Comparison of ENCODE assay signal across 12 cellular contexts in the genomic region with DNA sequence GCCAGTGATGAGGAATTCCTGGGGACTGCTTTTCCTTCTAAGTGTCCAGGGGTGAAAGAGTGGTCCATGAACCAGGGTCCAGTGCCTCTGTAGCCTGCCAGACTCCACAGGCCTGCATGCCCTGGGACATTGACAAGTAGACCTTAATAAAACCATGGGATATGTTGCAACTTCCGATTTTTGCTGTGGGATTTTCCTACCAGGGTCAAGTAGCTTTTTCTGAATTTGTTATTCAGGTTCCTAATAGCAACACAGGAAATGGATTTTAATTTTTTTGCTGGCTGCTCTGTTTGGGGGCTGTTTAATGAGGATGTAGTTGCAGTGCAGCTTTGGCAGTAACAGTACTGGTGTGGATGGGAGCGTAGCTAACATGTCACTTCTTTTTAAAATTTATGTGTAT. TPM values are rescaled to one million over a fixed set of nuclear protein-coding genes. Genes with fewer than 3 reads are reported as not detected.
DNase-seq lines count a peak whose midpoint lies in the region; ATAC-seq and TF ChIP-seq lines count a peak whose summit lies in the region.
"Had no signal": no experiment of that assay in that cellular context is flagged by ENCODE, and none has a peak within 500 bp of the region (broad histone marks: within the 10 kb centered on the region; RNA-seq: fewer than 3 reads in every experiment).

No MANE protein-coding gene starts in this region.

- H3K56ac ChIP-seq in IMR-90 (ENCODE audit: extremely low read depth, insufficient read depth, low read length) = no peak overlapping the region

- H3K9ac ChIP-seq in IMR-90 (ENCODE audit: low read depth, low read length) = no peak overlapping the region

- no peak for ATAC-seq in IMR-90 (ENCODE audit: low read depth)
- peak; percentile 28 to 34 for ATAC-seq in lower lobe of right lung
- ATAC-seq in stimulated activated memory B cell treated with anti-CD40 and anti-IgM and Interleukin-4, amounts not matched to agents 10 μg/mL and 1 μg/mL and 100 μg/mL, for 72 hours = no peak
- ATAC-seq in GM18519 (IDR thresholded peaks at IDR 0.05; ENCODE audit: low FRiP score, unreplicated experiment) = no peak

- TF ChIP-seq POLR2A in IMR-90 (IDR thresholded peaks at IDR 0.05; ENCODE audit: low read depth, low read length) (no peak), breast epithelium (IDR thresholded peaks at IDR 0.05) (no peak)

- POLR2A ChIA-PET in IMR-90 (lab: Charles Lee; ENCODE audit: unreplicated experiment) = no interaction called here

- H4K20me1 ChIP-seq in IMR-90 (ENCODE audit: insufficient read depth, low read length) = peaks cover 75% of the 10 kb centered on the region

- no peak overlapping the region for H2AK5ac ChIP-seq in IMR-90 (ENCODE audit: low read depth, low read length)

- peaks cover 3% of the 10 kb centered on the region; the same call in 1 of the 2 replicates for H3K27me3 ChIP-seq in IMR-90 (ENCODE audit: control insufficient read depth, insufficient read depth, low read length)
- no peaks in the 10 kb centered on the region for H3K27me3 ChIP-seq in breast epithelium
- H3K27me3 ChIP-seq in lower lobe of right lung (ENCODE audit: low read depth) = no peaks in the 10 kb centered on the region

- no peak overlapping the region for H4K91ac ChIP-seq in IMR-90 (ENCODE audit: insufficient read depth, low read depth, low read length)

- CTCF ChIA-PET in IMR-90 (lab: Yijun Ruan, JAX) = no interaction called here

- peaks cover 53% of the 10 kb centered on the region for H3K4me1 Mint-ChIP-seq in stimulated activated memory B cell treated with anti-CD40 and anti-IgM and Interleukin-4, amounts not matched to agents 10 μg/mL and 1 μg/mL and 100 μg/mL, for 72 hours

- H2BK15ac ChIP-seq in IMR-90 (ENCODE audit: low read depth, low read length) = no peak overlapping the region

- H2AK9ac ChIP-seq in IMR-90 (replicated peaks; ENCODE audit: low read depth, low read length, poor library complexity) = no peak overlapping the region

- no peak overlapping the region for H2BK20ac ChIP-seq in IMR-90 (ENCODE audit: low read depth, low read length)

- no peak overlapping the region for H3K27ac ChIP-seq in IMR-90 (ENCODE audit: insufficient read depth, low read length)
- peak overlapping the region; percentile 54 to 96 for H3K27ac ChIP-seq in breast epithelium
- H3K27ac ChIP-seq in lower lobe of right lung = peak overlapping the region; percentile 47

- no peak overlapping the region for H3K4me2 ChIP-seq in IMR-90 (ENCODE audit: low read depth, low read length)

- TF ChIP-seq CTCF in IMR-90 (conservative IDR thresholded peaks at IDR 0.05; ENCODE audit: low read depth, low read length) (no peak), breast epithelium (IDR thresholded peaks at IDR 0.05) (no peak), lower lobe of right lung (IDR thresholded peaks at IDR 0.05) (no peak)

- H4K5ac ChIP-seq in IMR-90 (ENCODE audit: low read depth, low read length) = no peak overlapping the region

- no peak for TF ChIP-seq RAD21 in IMR-90 (IDR thresholded peaks at IDR 0.05; ENCODE audit: low read length)

- peaks cover 42 to 48% of the 10 kb centered on the region in 2 experiments for H3K79me1 ChIP-seq in IMR-90 (ENCODE audit: low read depth in 1 of 2, low read length in 2 of 2)

- peak; percentile 23 for DNase-seq in IMR-90
- no peak for DNase-seq in breast epithelium (ENCODE audit: low spot score in 2 of 2)
- no peak for DNase-seq in lower lobe of right lung
- DNase-seq in NCI-H226 = no peak
- no peak for DNase-seq in NCI-H1417 treated with DMSO at 0.1 percent for 48 hours (lab: John Stamatoyannopoulos, UW)
- DNase-seq in NCI-H748 (lab: John Stamatoyannopoulos, UW; ENCODE audit: unreplicated experiment) = no peak
- DNase-seq: activated naive CD8-positive, alpha-beta T cell treated with anti-CD3 and anti-CD28 coated beads, Interleukin-2, amount 10 ng/mL, durations not matched to agents 7 days and 5 days; Caco-2; NCI-H510A had no signal

- no peak overlapping the region for H2BK120ac ChIP-seq in IMR-90 (ENCODE audit: low read depth, low read length)

- H3K9me3 Mint-ChIP-seq in stimulated activated memory B cell treated with anti-CD40 and anti-IgM and Interleukin-4, amounts not matched to agents 10 μg/mL and 1 μg/mL and 100 μg/mL, for 72 hours = peaks cover 8% of the 10 kb centered on the region

- H3K4me3 Mint-ChIP-seq in stimulated activated memory B cell treated with anti-CD40 and anti-IgM and Interleukin-4, amounts not matched to agents 10 μg/mL and 1 μg/mL and 100 μg/mL, for 72 hours = no peak overlapping the region
- H3K4me3 Mint-ChIP-seq: activated naive CD8-positive, alpha-beta T cell treated with anti-CD3 and anti-CD28 coated beads, Interleukin-2, amount 10 ng/mL, durations not matched to agents 7 days and 5 days had no signal

- peaks cover 14% of the 10 kb centered on the region for H3K9me1 ChIP-seq in IMR-90 (ENCODE audit: insufficient read depth, low read length)

- H3K9me3 ChIP-seq in IMR-90 (ENCODE audit: control insufficient read depth, insufficient read depth, low read length) (no peaks in the 10 kb centered on the region), breast epithelium (no peaks in the 10 kb centered on the region), lower lobe of right lung (no peaks in the 10 kb centered on the region)
- H3K9me3 ChIP-seq: Caco-2 had no signal

- H3K4ac ChIP-seq in IMR-90 (ENCODE audit: low read depth, low read length) = no peak overlapping the region

- in situ Hi-C loops in IMR-90 (cut with MboI; ENCODE audit: low sequenced_read_pairs) = no loop called here

- H2BK5ac ChIP-seq in IMR-90 (ENCODE audit: low read depth, low read length, poor library complexity, severe bottlenecking) = no peak overlapping the region

- peaks cover 39% of the 10 kb centered on the region for H3K36me3 Mint-ChIP-seq in stimulated activated memory B cell treated with anti-CD40 and anti-IgM and Interleukin-4, amounts not matched to agents 10 μg/mL and 1 μg/mL and 100 μg/mL, for 72 hours

- H4K8ac ChIP-seq in IMR-90 (ENCODE audit: low read depth in 2 of 2, low read length in 2 of 2) = no peak overlapping the region

- peak overlapping the region; percentile 6 for H3K27ac Mint-ChIP-seq in stimulated activated memory B cell treated with anti-CD40 and anti-IgM and Interleukin-4, amounts not matched to agents 10 μg/mL and 1 μg/mL and 100 μg/mL, for 72 hours
- H3K27ac Mint-ChIP-seq: activated naive CD8-positive, alpha-beta T cell treated with anti-CD3 and anti-CD28 coated beads, Interleukin-2, amount 10 ng/mL, durations not matched to agents 7 days and 5 days had no signal

- intact Hi-C loops in IMR-90 (cut with micrococcal nuclease) = no loop called here
- intact Hi-C loops in breast epithelium (cut with DNase I; ENCODE audit: low total_unique reads) = no loop called here
- intact Hi-C loops in lower lobe of right lung (cut with DNase I) = no loop called here

- H3K18ac ChIP-seq in IMR-90 (ENCODE audit: low read depth, low read length) = no peak overlapping the region

- WGBS in IMR-90 (ENCODE audit: extremely low coverage in 2 of 2, insufficient read length in 1 of 2), 2 experiments = no CpG with 5 or more reads among the region's 2 CpGs

- H3K4me1 ChIP-seq in IMR-90 (ENCODE audit: control insufficient read depth, insufficient read depth, low read length) (peaks cover 16% of the 10 kb centered on the region), breast epithelium (peaks cover 29 to 31% of the 10 kb centered on the region in 2 donors), lower lobe of right lung (peaks cover 63% of the 10 kb centered on the region)

- H3K36me3 ChIP-seq in IMR-90 (ENCODE audit: control insufficient read depth, insufficient read depth, low read length) = peaks cover 2% of the 10 kb centered on the region; the same call in 1 of the 2 replicates
- H3K36me3 ChIP-seq in breast epithelium = no peaks in the 10 kb centered on the region
- peaks cover 5% of the 10 kb centered on the region for H3K36me3 ChIP-seq in lower lobe of right lung

- H3K4me3 ChIP-seq in IMR-90 (ENCODE audit: insufficient read depth, low read depth, low read length) = no peak overlapping the region
- H3K4me3 ChIP-seq in breast epithelium = peak overlapping the region in 1 of 3 donors; percentile 19
- no peak overlapping the region for H3K4me3 ChIP-seq in lower lobe of right lung

- H3K27me3 Mint-ChIP-seq in stimulated activated memory B cell treated with anti-CD40 and anti-IgM and Interleukin-4, amounts not matched to agents 10 μg/mL and 1 μg/mL and 100 μg/mL, for 72 hours = no peaks in the 10 kb centered on the region
- H3K27me3 Mint-ChIP-seq: activated naive CD8-positive, alpha-beta T cell treated with anti-CD3 and anti-CD28 coated beads, Interleukin-2, amount 10 ng/mL, durations not matched to agents 7 days and 5 days had no signal

- BruUV-seq in IMR-90 (replicated peaks; lab: Mats Ljungman, UMichigan) = no TSS peak

- no peak overlapping the region for H3K14ac ChIP-seq in IMR-90 (replicated peaks; ENCODE audit: low read depth, low read length)

- H2AFZ ChIP-seq in IMR-90 (replicated peaks; ENCODE audit: low read length, poor library complexity) = no peak overlapping the region

- dilution Hi-C loops in IMR-90 (cut with HindIII; ENCODE audit: low sequenced_read_pairs, unreplicated experiment) = no loop called here

- H3K23ac ChIP-seq in IMR-90 (ENCODE audit: low read depth, low read length) = no peak overlapping the region

TF ChIP-seq in IMR-90, 13 proteins besides CTCF, POLR2A, EP300 and RAD21:
- no peak for TF ChIP-seq CHD1 (IDR thresholded peaks at IDR 0.05; ENCODE audit: low read depth, low read length)
- 0 out of 2 replicates have a peak, but pooled peaks have one; percentile 34 for TF ChIP-seq CEBPB (IDR thresholded peaks at IDR 0.05; ENCODE audit: low read depth, low read length)

RNA-seq across cellular contexts. Expression of a gene that starts 42.1 kb away (rescaled TPM):
- total RNA-seq in IMR-90 (2012; rRNA removed) (29.2 and 31.0 TPM in 2 replicates), breast epithelium (100 to 1,000 TPM; 114 to 174 (median 143) TPM), lower lobe of right lung (44.5 TPM)
- 20.7 and 22.2 TPM in 2 replicates for polyA plus RNA-seq in IMR-90 (2012; rRNA removed)
- polyA plus RNA-seq in IMR-90 (2012; cell fraction: cytosol; rRNA removed) = 17.2 and 31.3 TPM in 2 replicates
- 18.9 and 19.8 TPM in 2 replicates for polyA plus RNA-seq in IMR-90 (2012; cell fraction: nucleus; rRNA removed; ENCODE audit: low replicate concordance)

RNA-seq across cellular contexts. Expression of a gene that starts 51.4 kb away (rescaled TPM):
- total RNA-seq in IMR-90 (2012; rRNA removed) (not detected in 2 replicates), breast epithelium (not detected), lower lobe of right lung (0.80 TPM)
- not detected in 2 replicates for polyA plus RNA-seq in IMR-90 (2012; rRNA removed)
- not detected in 2 replicates for polyA plus RNA-seq in IMR-90 (2012; cell fraction: cytosol; rRNA removed)
- not detected in 2 replicates for polyA plus RNA-seq in IMR-90 (2012; cell fraction: nucleus; rRNA removed; ENCODE audit: low replicate concordance)
- total RNA-seq: activated naive CD8-positive, alpha-beta T cell treated with anti-CD3 and anti-CD28 coated beads, Interleukin-2, amount 10 ng/mL, durations not matched to agents 7 days and 5 days; Caco-2; kidney epithelial cell had no signal

Comparison
In these comparisons a context has a peak if more than half of its experiments do, and no peak if none do; other contexts are left out.
1. ATAC-seq: peak in lower lobe of right lung (2 of 2); none in IMR-90 (single experiment), stimulated activated memory B cell treated with anti-CD40 and anti-IgM and Interleukin-4, amounts not matched to agents 10 μg/mL and 1 μg/mL and 100 μg/mL, for 72 hours (single experiment) and GM18519 (single experiment).